22 cellular contexts compared by ENCODE assay signal in the genomic region with DNA sequence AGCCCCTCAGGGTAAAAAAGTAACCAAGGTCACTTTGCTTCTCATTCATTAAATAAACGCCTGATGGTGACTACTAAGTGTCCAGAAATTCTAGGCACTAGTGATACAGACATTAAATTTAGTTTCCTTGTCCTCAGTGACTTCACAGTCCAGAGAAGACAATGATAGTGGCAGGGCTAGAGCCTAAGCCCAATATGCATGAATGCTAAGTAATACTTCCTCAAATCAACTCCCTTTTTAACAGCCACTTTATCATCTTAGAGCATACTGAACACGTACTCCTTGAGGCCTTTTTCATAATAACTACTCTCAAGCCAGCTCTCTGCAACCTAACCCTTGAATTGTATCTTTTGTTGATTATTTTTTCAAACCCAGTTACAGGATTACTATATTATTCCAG.
"Had no signal": no experiment of that assay in that cellular context is flagged by ENCODE, and none has a peak within 500 bp of the region (broad histone marks: within the 10 kb centered on the region; RNA-seq: fewer than 3 reads in every experiment).

No MANE protein-coding gene starts in this region.

- H3K4me1 ChIP-seq: prostate gland, tibial artery, uterus had no signal

- H3K27ac Mint-ChIP-seq: activated CD4-positive, alpha-beta memory T cell treated with anti-CD3 and anti-CD28 coated beads, Interleukin-2, amount 10 ng/mL, durations not matched to agents 7 days and 5 days; T-helper 2 cell treated with Interferon-gamma antibody and Interleukin-4, amounts not matched to agents 5 μg/mL and 100 μg/mL, for 36 hours had no signal

- H3K9me3 Mint-ChIP-seq: activated CD4-positive, alpha-beta memory T cell treated with anti-CD3 and anti-CD28 coated beads, Interleukin-2, amount 10 ng/mL, durations not matched to agents 7 days and 5 days; T-helper 2 cell treated with Interferon-gamma antibody and Interleukin-4, amounts not matched to agents 5 μg/mL and 100 μg/mL, for 36 hours had no signal

- H3K36me3 ChIP-seq: prostate gland, uterus had no signal

- H3K9me3 ChIP-seq: left ventricle myocardium inferior, prostate gland, tibial artery, uterus had no signal

- DNase-seq: activated CD4-positive, alpha-beta memory T cell treated with anti-CD3 and anti-CD28 coated beads, Interleukin-2, amount 10 ng/mL, durations not matched to agents 7 days and 5 days; activated CD8-positive, alpha-beta memory T cell treated with anti-CD3 and anti-CD28 coated beads, Interleukin-2, amount 50 U/mL, for 4 hours; activated gamma-delta T cell; activated T-cell treated with anti-CD3 and anti-CD28 coated beads, Interleukin-2, amount 50 U/mL, for 48 hours; aorta; cerebellar nuclear complex; effector CD8-positive, alpha-beta T cell; foreskin fibroblast; hypothalamus; kidney; left ventricle myocardium inferior; mesenchymal stem cell; right cardiac atrium; stimulated activated CD4-positive, alpha-beta T cell treated with anti-CD3 and anti-CD28 coated beads, Interleukin-15, amount 100 ng/mL, for 24 hours; stimulated activated CD4-positive, alpha-beta T cell treated with anti-CD3 and anti-CD28 coated beads, Interleukin-4, amount 100 ng/mL, for 1 hour; stimulated activated naive CD4-positive, alpha-beta T cell; tibial artery; uterus had no signal

- H3K27ac ChIP-seq: left ventricle myocardium inferior, prostate gland, tibial artery, uterus, VCaP had no signal

- FAIRE-seq: kidney had no signal

- H3K4me1 Mint-ChIP-seq: activated CD4-positive, alpha-beta memory T cell treated with anti-CD3 and anti-CD28 coated beads, Interleukin-2, amount 10 ng/mL, durations not matched to agents 7 days and 5 days had no signal

- H3K4me3 Mint-ChIP-seq: activated CD4-positive, alpha-beta memory T cell treated with anti-CD3 and anti-CD28 coated beads, Interleukin-2, amount 10 ng/mL, durations not matched to agents 7 days and 5 days; T-helper 2 cell treated with Interferon-gamma antibody and Interleukin-4, amounts not matched to agents 5 μg/mL and 100 μg/mL, for 36 hours had no signal

- H3K27me3 Mint-ChIP-seq: activated CD4-positive, alpha-beta memory T cell treated with anti-CD3 and anti-CD28 coated beads, Interleukin-2, amount 10 ng/mL, durations not matched to agents 7 days and 5 days had no signal

- ATAC-seq: right cardiac atrium had no signal

- H3K27me3 ChIP-seq: tibial artery, uterus had no signal

- H3K4me3 ChIP-seq: left ventricle myocardium inferior, prostate gland, skin epidermis, tibial artery, uterus had no signal
